In genomic region chr6:127247114-127248096, GRCh38 we compare ENCODE assay signal across 18 cellular contexts. TPM values are rescaled to one million over a fixed set of nuclear protein-coding genes. Genes with fewer than 3 reads are reported as not detected.
DNase-seq lines count a peak whose midpoint lies in the region; ATAC-seq, FAIRE-seq and TF ChIP-seq lines count a peak whose summit lies in the region.
"Had no signal": no experiment of that assay in that cellular context is flagged by ENCODE, and none has a peak within 500 bp of the region (broad histone marks: within the 10 kb centered on the region; RNA-seq: fewer than 3 reads in every experiment).

No MANE protein-coding gene starts in this region.

- H2AFZ ChIP-seq in PC-9: 0 out of 2 replicates have a peak overlapping the region, but pooled peaks have one; percentile 40

- no peak for DNase-seq in left ventricle myocardium superior
- no peak for DNase-seq in Right ventricle myocardium superior
- DNase-seq in PC-9: no peak
- peak; percentile 57 for DNase-seq in fibroblast of mammary gland (ENCODE audit: low read depth)
- DNase-seq in GM19239 (ENCODE audit: insufficient read length, low spot score): no peak
- no peak for DNase-seq in COLO829 (ENCODE audit: low spot score)
- DNase-seq: Calu3; CD4-positive, CD25-positive, alpha-beta regulatory T cell; KG1; NCI-H1048; NCI-H1436 treated with DMSO at 0.1 percent for 48 hours; NCI-H2029 treated with DMSO at 0.1 percent for 48 hours; NCI-H2171 treated with DMSO at 0.1 percent for 48 hours; NCI-H82 had no signal

- intact Hi-C loops in left ventricle myocardium superior (cut with micrococcal nuclease) (no loop called here), Right ventricle myocardium superior (cut with DNase I) (no loop called here), PC-9 (cut with micrococcal nuclease; ENCODE audit: unreplicated experiment) (no loop called here)

- H3K27me3 ChIP-seq in PC-9 (ENCODE audit: insufficient read depth, low read depth): no peaks in the 10 kb centered on the region

- H3K27ac ChIP-seq in PC-9: no peak overlapping the region
- H3K27ac ChIP-seq: A549 had no signal

- no peaks in the 10 kb centered on the region for H3K36me3 ChIP-seq in PC-9 (ENCODE audit: low read depth)

- H3K4me1 ChIP-seq in PC-9 (replicated peaks; ENCODE audit: insufficient read depth): no peaks in the 10 kb centered on the region
- H3K4me1 ChIP-seq: A549 had no signal

- no peak for TF ChIP-seq CTCF in PC-9 (conservative IDR thresholded peaks at IDR 0.05)
- TF ChIP-seq CTCF in fibroblast of mammary gland (conservative IDR thresholded peaks at IDR 0.05; ENCODE audit: control insufficient read depth, insufficient read depth, low read depth, low read length): no peak

- BruUV-seq in PC-9 (replicated peaks; lab: Mats Ljungman, UMichigan): no TSS peak

- H3K9me2 ChIP-seq in PC-9 (ENCODE audit: insufficient read depth): no peaks in the 10 kb centered on the region

- POLR2A ChIA-PET in PC-9 (lab: Charles Lee; ENCODE audit: unreplicated experiment): no interaction called here

- H3K4me3 ChIP-seq in PC-9: no peak overlapping the region
- no peak overlapping the region for H3K4me3 ChIP-seq in fibroblast of mammary gland (ENCODE audit: control insufficient read depth, low read depth, low read length)
- H3K4me3 ChIP-seq: A549 had no signal

- H3F3A ChIP-seq in PC-9 (ENCODE audit: insufficient read depth, low read depth): no peaks in the 10 kb centered on the region

- H4K20me1 ChIP-seq in PC-9 (ENCODE audit: insufficient read depth): no peaks in the 10 kb centered on the region

- H3K4me2 ChIP-seq in PC-9: no peak overlapping the region
- H3K4me2 ChIP-seq: A549 had no signal

- CTCF ChIA-PET in PC-9 (lab: Charles Lee): no interaction called here

- no peaks in the 10 kb centered on the region for H3K9me3 ChIP-seq in PC-9 (ENCODE audit: insufficient read depth, low read depth)
- H3K9me3 ChIP-seq: A549 had no signal

- no peak for FAIRE-seq in GM19239 (lab: Jason Lieb, UNC)
- FAIRE-seq: A549, H1, HepG2 had no signal

- ATAC-seq in left ventricle myocardium superior (peak; percentile 57), Right ventricle myocardium superior (ENCODE audit: poor library complexity) (no peak), HG02678 (IDR thresholded peaks at IDR 0.05; ENCODE audit: unreplicated experiment) (no peak)
- ATAC-seq: A549, HepG2 had no signal

- H3K79me2 ChIP-seq in PC-9 (ENCODE audit: low read depth): no peaks in the 10 kb centered on the region

RNA-seq across cellular contexts. Expression of gene RNF146, which starts 19.3 kb away (rescaled TPM):
- 46.3 TPM for total RNA-seq in left ventricle myocardium superior
- total RNA-seq in Right ventricle myocardium superior: 47.3 TPM
- 26.0 and 28.6 TPM in 2 replicates for total RNA-seq in PC-9 (2021)
